34 cellular contexts compared by ENCODE assay signal in the genomic region with DNA sequence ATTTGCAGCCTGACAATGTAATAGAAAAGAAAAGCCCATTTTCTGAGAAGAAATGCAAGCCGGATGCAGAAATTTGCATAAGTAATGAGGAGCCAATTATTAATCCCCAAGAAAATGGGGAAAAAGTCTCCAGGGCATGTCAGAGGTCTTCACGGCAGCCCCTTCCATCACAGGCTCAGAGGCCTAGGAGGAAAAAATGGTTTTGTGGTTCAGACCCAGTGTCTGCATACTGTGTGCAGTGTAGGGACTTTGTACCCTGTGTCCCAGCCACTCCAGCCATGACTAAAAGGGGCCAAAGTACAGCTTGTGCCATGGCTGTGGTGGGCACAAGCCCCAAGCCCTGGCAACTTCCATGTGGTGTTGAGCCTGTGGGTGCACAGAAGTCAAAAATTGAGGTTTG.
"Had no signal": no experiment of that assay in that cellular context is flagged by ENCODE, and none has a peak within 500 bp of the region (broad histone marks: within the 10 kb centered on the region; RNA-seq: fewer than 3 reads in every experiment).

No MANE protein-coding gene starts in this region.

- FAIRE-seq: astrocyte, bronchial epithelial cell, colon had no signal

- H3K27me3 ChIP-seq: adrenal gland, ascending aorta, body of pancreas, brain microvascular endothelial cell, breast epithelium, cardiac muscle cell, colonic mucosa had no signal

- H3K27ac ChIP-seq: adrenal gland, ascending aorta, body of pancreas, brain microvascular endothelial cell, breast epithelium, cardiac muscle cell, colonic mucosa had no signal

- H3K4me3 ChIP-seq: adrenal gland, ascending aorta, body of pancreas, breast epithelium, cardiac muscle cell, colonic mucosa had no signal

- DNase-seq: activated effector memory CD4-positive, alpha-beta T cell treated with anti-CD3 and anti-CD28 coated beads, Interleukin-2, amount 50 U/mL, for 16 hours; activated effector memory CD4-positive, alpha-beta T cell treated with Interleukin-2 at 50 U/mL for 16 hours; activated gamma-delta T cell; activated gamma-delta T cell treated with Interleukin-2 at 50 U/mL for 16 hours; activated naive CD4-positive, alpha-beta T cell; activated naive CD4-positive, alpha-beta T cell treated with anti-CD3 and anti-CD28 coated beads for 36 hours; activated naive CD4-positive, alpha-beta T cell treated with anti-CD3 and anti-CD28 coated beads, Interleukin-2, amount 10 ng/mL, durations not matched to agents 7 days and 5 days; activated naive CD4-positive, alpha-beta T cell treated with anti-CD3 and anti-CD28 coated beads, Interleukin-2, amount 50 U/mL, for 16 hours; activated naive CD4-positive, alpha-beta T cell treated with Interleukin-2 at 50 U/mL for 16 hours; activated naive CD8-positive, alpha-beta T cell treated with anti-CD3 and anti-CD28 coated beads for 36 hours; activated naive CD8-positive, alpha-beta T cell treated with anti-CD3 and anti-CD28 coated beads, Interleukin-2, amount 10 ng/mL, durations not matched to agents 7 days and 5 days; activated naive CD8-positive, alpha-beta T cell treated with anti-CD3 and anti-CD28 coated beads, Interleukin-2, amount 50 U/mL, for 24 hours; activated T-cell treated with anti-CD3 and anti-CD28 coated beads, Interleukin-2, amount 50 U/mL, for 4 hours; activated T-cell treated with anti-CD3 and anti-CD28 coated beads, Interleukin-2, amount 50 U/mL, for 48 hours; activated T-cell treated with anti-CD3 and anti-CD28 coated beads, Interleukin-2, amount 50 U/mL, for 72 hours; adrenal gland; amniotic stem cell; amygdala; anterior cingulate cortex; aorta; body of pancreas; brain microvascular endothelial cell; caudate nucleus; central memory CD4-positive, alpha-beta T cell; cerebellar nuclear complex; colonic mucosa had no signal

- H3K36me3 ChIP-seq: adrenal gland, brain microvascular endothelial cell, breast epithelium, cardiac muscle cell, colonic mucosa had no signal

- H3K9me3 ChIP-seq: body of pancreas, colonic mucosa had no signal

- H3K4me1 ChIP-seq: adrenal gland, ascending aorta, body of pancreas, breast epithelium, colonic mucosa had no signal

- ATAC-seq: activated naive CD4-positive, alpha-beta T cell treated with anti-CD3 and anti-CD28 coated beads, Interleukin-2, amount 50 U/mL, for 72 hours; activated naive CD8-positive, alpha-beta T cell treated with anti-CD3 and anti-CD28 coated beads, Interleukin-2, amount 50 U/mL, for 24 hours; activated T-cell treated with anti-CD3 and anti-CD28 coated beads, Interleukin-2, amount 50 U/mL, for 4 hours; activated T-cell treated with anti-CD3 and anti-CD28 coated beads, Interleukin-2, amount 50 U/mL, for 72 hours; activated T-helper 17 cell treated with anti-CD3 and anti-CD28 coated beads, Interleukin-2, amount 50 U/mL, for 72 hours; body of pancreas had no signal
